ENCODE assay signal across 9 cellular contexts in the genomic region with DNA sequence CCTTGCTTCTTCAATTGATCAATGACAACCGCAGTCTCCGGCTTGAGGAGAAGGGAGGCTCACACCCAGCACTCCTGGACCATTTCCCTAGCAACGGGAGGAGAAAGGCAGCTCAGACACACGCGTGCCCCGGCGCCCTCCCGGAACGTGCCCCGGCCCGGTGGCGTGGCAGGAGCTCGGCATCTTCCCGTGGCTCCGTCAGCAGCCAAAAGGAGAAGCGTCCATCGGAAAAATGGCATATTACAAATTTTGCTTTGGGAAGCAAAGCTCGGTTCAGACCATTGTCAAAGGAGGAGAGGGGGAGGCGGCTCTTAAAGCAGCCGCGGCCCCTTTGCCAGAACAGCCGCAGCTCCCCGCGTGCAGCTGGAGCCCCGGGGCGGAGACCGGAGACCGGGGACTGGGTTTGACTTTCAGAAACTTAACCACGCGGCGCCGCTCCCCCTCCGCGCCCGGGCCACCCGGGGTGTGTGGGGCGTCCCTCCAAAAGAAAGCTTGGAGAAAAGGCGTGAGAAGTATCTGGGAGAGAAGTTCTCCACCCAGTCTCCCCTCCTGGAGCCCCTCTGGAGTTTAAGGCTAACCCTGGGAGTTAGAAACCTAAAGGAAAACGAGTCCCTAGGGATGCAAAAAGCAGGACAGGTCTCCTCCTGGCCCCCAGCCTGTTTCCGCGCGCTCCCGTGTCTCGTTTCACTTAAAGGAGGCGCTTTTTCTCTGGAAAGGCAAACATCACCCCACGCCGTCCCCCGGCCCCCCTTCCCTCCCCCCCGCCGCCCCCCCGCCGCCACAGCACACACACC. TPM values are rescaled to one million over a fixed set of nuclear protein-coding genes. Genes with fewer than 3 reads are reported as not detected.
DNase-seq lines count a peak whose midpoint lies in the region; ATAC-seq, FAIRE-seq and TF ChIP-seq lines count a peak whose summit lies in the region.
"Had no signal": no experiment of that assay in that cellular context is flagged by ENCODE, and none has a peak within 500 bp of the region (broad histone marks: within the 10 kb centered on the region; RNA-seq: fewer than 3 reads in every experiment).

No MANE protein-coding gene starts in this region.

- H3K36me3 ChIP-seq in GM12878 (ENCODE audit: control insufficient read depth in 2 of 2, insufficient read depth in 2 of 2, low read length in 1 of 2) (no peaks in the 10 kb centered on the region), iPS-15b (ENCODE audit: control insufficient read depth, insufficient read depth, low read length) (no peaks in the 10 kb centered on the region), sigmoid colon (no peaks in the 10 kb centered on the region)

- H3K4me2 ChIP-seq in GM12878 (ENCODE audit: control insufficient read depth, insufficient read depth): peak overlapping the region; percentile 17; the same call in 1 of the 2 replicates

- ATAC-seq in GM12878 (peak; percentile 30; the same call in 2 of the 3 replicates), HG03097 (IDR thresholded peaks at IDR 0.05; ENCODE audit: low FRiP score, unreplicated experiment) (no peak), GM21619 (IDR thresholded peaks at IDR 0.05; ENCODE audit: unreplicated experiment) (no peak), HG03571 (IDR thresholded peaks at IDR 0.05; ENCODE audit: unreplicated experiment) (no peak)

- CTCF ChIA-PET in GM12878 (lab: Yijun Ruan, JAX): no interaction called here

- RAD21 ChIA-PET in GM12878 (lab: Charles Lee; ENCODE audit: unreplicated experiment): no interaction called here

- TF ChIP-seq RAD21 in GM12878 (IDR thresholded peaks at IDR 0.05; ENCODE audit: insufficient read depth, low read depth, low read length): no peak

- POLR2A ChIA-PET in GM12878 (lab: Charles Lee): no interaction called here

- intact Hi-C loops in GM12878 (cut with micrococcal nuclease; ENCODE audit: unreplicated experiment) (no loop called here), sigmoid colon (cut with DNase I) (no loop called here)

- in situ Hi-C loops in GM12878 (cut with MboI): no loop called here

- TF ChIP-seq POLR2A in GM12878 (IDR thresholded peaks at IDR 0.05; ENCODE audit: low read depth, low read length) (no peak), sigmoid colon (IDR thresholded peaks at IDR 0.05) (no peak)

- no peaks in the 10 kb centered on the region for H4K20me1 ChIP-seq in GM12878 (ENCODE audit: control insufficient read depth, insufficient read depth)

- no peak overlapping the region for H2AFZ ChIP-seq in GM12878 (ENCODE audit: control insufficient read depth, low read depth, low read length)

- no peak for TF ChIP-seq EP300 in GM12878 (IDR thresholded peaks at IDR 0.05; ENCODE audit: borderline replicate concordance in 1 of 2, control insufficient read depth in 1 of 2, low read depth in 2 of 2, low read length in 2 of 2)
- TF ChIP-seq EP300 in sigmoid colon (IDR thresholded peaks at IDR 0.05): no peak

- H3K4me1 ChIP-seq in GM12878 (ENCODE audit: control insufficient read depth, insufficient read depth, low read length) (no peaks in the 10 kb centered on the region), iPS-15b (ENCODE audit: control insufficient read depth, insufficient read depth, low read length) (no peaks in the 10 kb centered on the region), sigmoid colon (peaks cover 0 to 17% (median 13%) of the 10 kb centered on the region in 4 donors)

- H3K79me2 ChIP-seq in GM12878 (ENCODE audit: control insufficient read depth, insufficient read depth, low read length): no peaks in the 10 kb centered on the region

- SMC1A ChIA-PET in GM12878 (lab: Charles Lee; ENCODE audit: uncharacterized antibody, unreplicated experiment): no interaction called here

- WGBS in GM12878 (ENCODE audit: insufficient coverage, insufficient replicate concordance, low lambda C conversion rate, missing lambda C conversion rate): 15% methylated on average over 40 of the region's 52 CpGs
- WGBS in sigmoid colon, 2 donors: 1 to 4% methylated on average over 51 of the region's 52 CpGs

- DNase-seq in NCI-H2171 treated with DMSO at 0.1 percent for 48 hours (lab: John Stamatoyannopoulos, UW) (peak; percentile 84), GM12878 (ENCODE audit: low read depth, low spot score) (no peak), sigmoid colon (peak; percentile 62)

- H3K27me3 ChIP-seq in GM12878 (replicated peaks in 1 of 2; ENCODE audit: control insufficient read depth in 2 of 2, insufficient read depth in 2 of 2, low read length in 1 of 2) (peaks cover 0 to 2% of the 10 kb centered on the region in 2 experiments; a peak in 3 of 4 replicates), iPS-15b (ENCODE audit: control insufficient read depth, insufficient read depth, low read length) (peaks cover 44% of the 10 kb centered on the region), sigmoid colon (peaks cover 0 to 40% (median 3%) of the 10 kb centered on the region in 3 donors)

- peak overlapping the region; percentile 18; the same call in 1 of the 2 replicates for H3K4me3 ChIP-seq in GM08714 (ENCODE audit: low read length)
- no peak overlapping the region for H3K4me3 ChIP-seq in GM12878
- H3K4me3 ChIP-seq in iPS-15b (ENCODE audit: low read depth, low read length): peak overlapping the region; percentile 68
- peak overlapping the region; percentile 19 to 49 (median 45) for H3K4me3 ChIP-seq in sigmoid colon

- FAIRE-seq in GM12878 (lab: Jason Lieb, UNC): no peak

- no peak overlapping the region for H3K9ac ChIP-seq in GM12878 (ENCODE audit: control insufficient read depth, insufficient read depth, low read length)
- H3K9ac ChIP-seq in iPS-15b (ENCODE audit: low read depth, low read length): no peak overlapping the region

- H3K27ac ChIP-seq in GM12878 (ENCODE audit: control insufficient read depth, insufficient read depth): no peak overlapping the region
- H3K27ac ChIP-seq in sigmoid colon: no peak overlapping the region

- no TSS peak for BruUV-seq in GM12878 (replicated peaks; lab: Mats Ljungman, UMichigan)

- TF ChIP-seq CTCF in GM12878 (IDR thresholded peaks at IDR 0.05 in 2 of 3, conservative IDR thresholded peaks at IDR 0.05 in 1 of 3; ENCODE audit: control insufficient read depth in 2 of 3, extremely low read depth in 1 of 3, insufficient read depth in 1 of 3, low read depth in 3 of 3, low read length in 3 of 3) (no peak), sigmoid colon (IDR thresholded peaks at IDR 0.05) (no peak)

- H3K9me3 ChIP-seq in GM12878 (replicated peaks; ENCODE audit: control insufficient read depth, insufficient read depth, low read length): no peaks in the 10 kb centered on the region
- no peaks in the 10 kb centered on the region for H3K9me3 ChIP-seq in iPS-15b (ENCODE audit: control insufficient read depth, insufficient read depth, low read length)
- no peaks in the 10 kb centered on the region for H3K9me3 ChIP-seq in sigmoid colon

TF ChIP-seq in GM12878, 131 proteins besides CTCF, POLR2A, EP300 and RAD21 (continues in another document):
- TF ChIP-seq PRDM15 (CRISPR knock-in tag; IDR thresholded peaks at IDR 0.05): no peak
- TF ChIP-seq WRNIP1 (IDR thresholded peaks at IDR 0.05; ENCODE audit: borderline replicate concordance, low read depth, low read length): no peak
- TF ChIP-seq HDGF (IDR thresholded peaks at IDR 0.05): no peak
- TF ChIP-seq BHLHE40 (IDR thresholded peaks at IDR 0.05; ENCODE audit: borderline replicate concordance in 1 of 2, low read depth in 2 of 2, low read length in 1 of 2): peak in 1 of 2 experiments; percentile 17; a peak in 1 of 4 replicates

RNA-seq across cellular contexts. Expression of gene PPFIA2, which starts 0.5 kb away (rescaled TPM):
- total RNA-seq in GM12878 (2013; cell fraction: nucleolus; rRNA removed): not detected in 2 replicates
- total RNA-seq in GM12878 (2014; rRNA removed) (not detected in 2 replicates), GM12878 (2014; rRNA removed; fragmentation: Illumina TruSeq; extraction: Trizol) (0.27 and 0.28 TPM in 2 replicates), GM12878 (2021) (not detected in 2 replicates), sigmoid colon (1 to 10 TPM; 1.8 to 4.4 (median 2.7) TPM)
- not detected for polyA plus RNA-seq in GM12878 (2011; ENCODE audit: low read depth)
- polyA plus RNA-seq in GM12878 (2011; rRNA removed) (0.39 and 0.48 TPM in 2 replicates), GM12878 (2014; fragmentation: Illumina TruSeq; extraction: Trizol) (not detected in 2 replicates), GM12878 (2014; fragmentation: Nextera tagmentation; extraction: Ambion mirVana) (under 1 TPM in 1 of 2 experiments, not detected in 1; 0.09 TPM), GM12878 (2014; rRNA removed) (0.06 TPM in 1 of 2 replicates, not detected in the other), GM12878 (2016; fragmentation: Nextera tagmentation; extraction: Ambion mirVana) (not detected), sigmoid colon (under 1 TPM in 1 of 3 donors, not detected in 2; 0.44 TPM)
- polyA plus RNA-seq in GM12878 (2011; cell fraction: cytosol; rRNA removed): 0.18 and 0.27 TPM in 2 replicates
- 0.72 and 1.1 TPM in 2 replicates for polyA plus RNA-seq in GM12878 (2011; cell fraction: nucleus; rRNA removed)
- polyA plus RNA-seq in GM12878 (2012): not detected in 2 replicates
- polyA minus RNA-seq in GM12878 (2011; rRNA and poly(A)+ RNA removed): 1.6 and 1.8 TPM in 2 replicates
- polyA minus RNA-seq in GM12878 (2011; cell fraction: cytosol; rRNA and poly(A)+ RNA removed): not detected in 2 replicates
- polyA minus RNA-seq in GM12878 (2011; cell fraction: nucleus; rRNA and poly(A)+ RNA removed): 1.9 and 3.8 TPM in 2 replicates
- total RNA-seq: NCI-H460 had no signal
